Comparison of ENCODE assay signal across 10 cellular contexts in the genomic region with DNA sequence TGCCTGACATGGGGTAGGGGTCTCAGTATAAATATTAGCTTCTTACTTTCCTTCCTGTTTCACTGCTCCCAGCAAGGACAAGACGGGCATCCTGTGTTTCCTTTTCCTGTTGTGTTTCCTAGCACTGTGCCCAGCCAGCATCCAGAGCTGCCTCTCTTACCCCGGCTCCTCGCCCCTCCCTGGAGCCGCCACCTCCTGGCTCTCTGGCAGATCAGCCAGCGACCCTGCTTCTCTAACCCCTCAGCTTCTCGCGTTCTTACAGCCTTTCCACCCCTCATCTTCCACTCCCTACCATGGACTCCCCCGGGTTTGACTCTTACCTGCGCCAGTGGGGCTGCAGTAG. TPM values are rescaled to one million over a fixed set of nuclear protein-coding genes. Genes with fewer than 3 reads are reported as not detected.
A peak's percentile ranks its signal among the peaks of the same experiment; 100 is the strongest.
DNase-seq lines count a peak whose midpoint lies in the region; ATAC-seq, FAIRE-seq and TF ChIP-seq lines count a peak whose summit lies in the region.
"Had no signal": no experiment of that assay in that cellular context is flagged by ENCODE, and none has a peak within 500 bp of the region (broad histone marks: within the 10 kb centered on the region; RNA-seq: fewer than 3 reads in every experiment).

No MANE protein-coding gene starts in this region.

- no peak overlapping the region for H3K4me3 Mint-ChIP-seq in nephron progenitor cell

- no peak for TF ChIP-seq POLR2A in K562 (conservative IDR thresholded peaks at IDR 0.05)

- peaks cover 70% of the 10 kb centered on the region for H3K4me1 Mint-ChIP-seq in nephron progenitor cell

- FAIRE-seq in K562 (lab: Jason Lieb, UNC) = no peak

- no peaks in the 10 kb centered on the region for H3K27me3 ChIP-seq in left ventricle myocardium inferior (ENCODE audit: low read depth)
- H3K27me3 ChIP-seq in K562 (ENCODE audit: control insufficient read depth in 2 of 2, insufficient read depth in 2 of 2, low read length in 2 of 2) = no peaks in the 10 kb centered on the region
- H3K27me3 ChIP-seq: BE2C had no signal

- H3K9ac ChIP-seq in K562 (ENCODE audit: insufficient read depth in 1 of 2, low read depth in 2 of 2, low read length in 2 of 2) = 0 out of 4 replicates have a peak overlapping the region, but pooled peaks of 1 of the 2 experiments have one; percentile 63

- peaks cover 4% of the 10 kb centered on the region for H3K27me3 Mint-ChIP-seq in nephron progenitor cell (ENCODE audit: low read depth, poor library complexity)

- 92% methylated on average over 5 of the region's 9 CpGs for WGBS in K562 (ENCODE audit: insufficient coverage, low coverage, missing lambda C conversion rate)
- WGBS in urinary bladder = 66% methylated on average over 9 of the region's 9 CpGs

- H3K4me1 ChIP-seq in left ventricle myocardium inferior (peaks cover 91% of the 10 kb centered on the region), K562 (replicated peaks in 1 of 2; ENCODE audit: control insufficient read depth in 2 of 2, insufficient read depth in 2 of 2, low read length in 2 of 2) (peaks cover 2 to 48% of the 10 kb centered on the region in 2 experiments), urinary bladder (ENCODE audit: insufficient read depth) (no peaks in the 10 kb centered on the region)

- POLR2A ChIA-PET in K562 (lab: Yijun Ruan, JAX) = interaction anchor here (0.6 to 1.4 kb wide), 4 partner anchors 9 to 32 kb away, joined by 3 to 4 read pairs (median 3); no protein-coding TSS in a partner anchor

- intact Hi-C loops in left ventricle myocardium inferior (cut with micrococcal nuclease) (loop anchor here (5.0 kb wide), 1 partner anchor 35 kb away; no protein-coding TSS in a partner anchor), Right ventricle myocardium inferior (cut with DNase I) (no loop called here), K562 (cut with micrococcal nuclease) (no loop called here)

- H3K79me2 ChIP-seq in K562 (ENCODE audit: control insufficient read depth, insufficient read depth, low read length) = peaks cover 80% of the 10 kb centered on the region

- DNase-seq in left ventricle myocardium inferior (no peak), Right ventricle myocardium inferior (ENCODE audit: missing footprints) (no peak), K562 (ENCODE audit: extremely low read depth in 1 of 4, low spot score in 3 of 4) (no peak), nephron progenitor cell (no peak), NCI-H1105 treated with DMSO at 0.1 percent for 48 hours (lab: John Stamatoyannopoulos, UW) (no peak), NCI-H2196 (lab: John Stamatoyannopoulos, UW; ENCODE audit: unreplicated experiment) (no peak)
- DNase-seq in stimulated activated CD4-positive, alpha-beta T cell treated with anti-CD3 and anti-CD28 coated beads, Interleukin-4, amount 100 ng/mL, for 1 hour = no peak
- DNase-seq: BE2C; stimulated activated CD4-positive, alpha-beta T cell treated with anti-CD3 and anti-CD28 coated beads, Interleukin-4, amount 100 ng/mL, for 24 hours had no signal

- in situ Hi-C loops in K562 (cut with MboI) = no loop called here

- TF ChIP-seq CTCF in left ventricle myocardium inferior (IDR thresholded peaks at IDR 0.05; ENCODE audit: borderline replicate concordance) (no peak), K562 (IDR thresholded peaks at IDR 0.05 in 2 of 3, conservative IDR thresholded peaks at IDR 0.05 in 1 of 3; ENCODE audit: insufficient read depth in 2 of 3, low read depth in 1 of 3, low read length in 3 of 3) (no peak), nephron progenitor cell (IDR thresholded peaks at IDR 0.05) (no peak)

- peaks cover 7% of the 10 kb centered on the region; the same call in 1 of the 2 replicates for H4K20me1 ChIP-seq in K562 (replicated peaks; ENCODE audit: control insufficient read depth, insufficient read depth, low read length)

- peak overlapping the region; percentile 99 for H3K27ac ChIP-seq in left ventricle myocardium inferior (replicated peaks)
- H3K27ac ChIP-seq in K562 (ENCODE audit: extremely low read depth, low read depth, low read length) = no peak overlapping the region
- peak overlapping the region; percentile 4 for H3K27ac ChIP-seq in urinary bladder (ENCODE audit: low read depth)

- no TSS peak for BruUV-seq in K562 (replicated peaks; lab: Mats Ljungman, UMichigan)

- H3K36me3 ChIP-seq in left ventricle myocardium inferior (peaks cover 18% of the 10 kb centered on the region), K562 (ENCODE audit: control insufficient read depth, insufficient read depth, low read length) (peaks cover 92% of the 10 kb centered on the region; the same call in 2 of the 3 replicates), urinary bladder (ENCODE audit: insufficient read depth) (peaks cover 2% of the 10 kb centered on the region)

- ATAC-seq in Right ventricle myocardium inferior = no peak
- ATAC-seq in K562 = no peak

- H2AFZ ChIP-seq in K562 (ENCODE audit: low read depth, low read length) = no peak overlapping the region

- no peak for TF ChIP-seq RAD21 in K562 (CRISPR knock-in tag; conservative IDR thresholded peaks at IDR 0.05 in 1 of 2, IDR thresholded peaks at IDR 0.05 in 1 of 2)

- H3K9me3 Mint-ChIP-seq in nephron progenitor cell = no peaks in the 10 kb centered on the region

- peaks cover 5% of the 10 kb centered on the region for H3K9me1 ChIP-seq in K562 (ENCODE audit: control insufficient read depth, insufficient read depth, low read length)

- TF ChIP-seq EP300 in K562 (IDR thresholded peaks at IDR 0.05; ENCODE audit: low read length) = no peak

- CTCF ChIA-PET in K562 (lab: Yijun Ruan, JAX; ENCODE audit: low intra/inter-chr PET ratio) = no interaction called here

- H3K36me3 Mint-ChIP-seq in nephron progenitor cell (ENCODE audit: low read depth) = peaks cover 17% of the 10 kb centered on the region

- no peak overlapping the region for H3K4me2 ChIP-seq in K562 (ENCODE audit: insufficient read depth, low read length)

- no peaks in the 10 kb centered on the region for H3K9me3 ChIP-seq in left ventricle myocardium inferior (replicated peaks)
- no peaks in the 10 kb centered on the region for H3K9me3 ChIP-seq in K562 (replicated peaks; ENCODE audit: control insufficient read depth, insufficient read depth, low read depth, low read length)
- H3K9me3 ChIP-seq: BE2C had no signal

- H3K4me3 ChIP-seq in left ventricle myocardium inferior (peak overlapping the region; percentile 24), K562 (no peak overlapping the region), urinary bladder (ENCODE audit: low read depth, low read length) (no peak overlapping the region)

- peak overlapping the region; percentile 89 for H3K27ac Mint-ChIP-seq in nephron progenitor cell

RNA-seq across cellular contexts. Expression of a gene that starts 17.8 kb away (rescaled TPM):
- total RNA-seq in left ventricle myocardium inferior = 47.1 TPM
- total RNA-seq in Right ventricle myocardium inferior = 38.8 TPM
- total RNA-seq in K562 (2011; cell fraction: chromatin; rRNA removed; ENCODE audit: low replicate concordance) = 123 and 300 TPM in 2 replicates
- 143 and 147 TPM in 2 replicates for total RNA-seq in K562 (2011; cell fraction: nucleolus; rRNA removed)
- total RNA-seq in K562 (2011; cell fraction: nucleoplasm; rRNA removed) = 123 and 161 TPM in 2 replicates
- 38.4 and 57.4 TPM in 2 replicates for total RNA-seq in K562 (2014; rRNA removed)
- 22.2 and 30.2 TPM in 2 replicates for total RNA-seq in K562 (2014; rRNA removed; fragmentation: Illumina TruSeq; extraction: Trizol)
- 26.7 and 28.2 TPM in 2 replicates for total RNA-seq in K562 (2015; rRNA removed; fragmentation: Illumina TruSeq; extraction: Trizol)
- total RNA-seq in K562 (2021) = 119 and 129 TPM in 2 replicates
- polyA plus RNA-seq in K562 (2011; rRNA removed) = 31.1 and 33.7 TPM in 2 replicates
- 20.6 and 43.9 TPM in 2 replicates for polyA plus RNA-seq in K562 (2011; cell fraction: cytosol; rRNA removed)
- 215 and 430 TPM in 2 replicates for polyA plus RNA-seq in K562 (2011; cell fraction: nucleus; rRNA removed)
- 67.8 and 112 TPM in 2 replicates for polyA plus RNA-seq in K562 (2012)
- polyA plus RNA-seq in K562 (2014; fragmentation: Illumina TruSeq; extraction: Trizol) = 71.9 and 82.7 TPM in 2 replicates
- 1 to 10 TPM; 2.5 to 3.8 TPM for polyA plus RNA-seq in K562 (2014; fragmentation: Nextera tagmentation; extraction: Ambion mirVana)
- polyA plus RNA-seq in K562 (2014; rRNA removed) = 78.0 and 82.7 TPM in 2 replicates
- 8.5 and 12.0 TPM in 2 replicates for polyA minus RNA-seq in K562 (2011; rRNA and poly(A)+ RNA removed)
- polyA minus RNA-seq in K562 (2011; cell fraction: cytosol; rRNA and poly(A)+ RNA removed) = 28.2 and 32.6 TPM in 2 replicates
- 41.2 and 50.1 TPM in 2 replicates for polyA minus RNA-seq in K562 (2011; cell fraction: nucleus; rRNA and poly(A)+ RNA removed)
- total RNA-seq in urinary bladder = 26.8 TPM
- 92.4 TPM for polyA plus RNA-seq in urinary bladder

RNA-seq across cellular contexts. Expression of a gene that starts 28.8 kb away (rescaled TPM):
- total RNA-seq in left ventricle myocardium inferior (25.3 TPM), Right ventricle myocardium inferior (23.2 TPM), K562 (2014; rRNA removed) (16.3 and 25.4 TPM in 2 replicates), K562 (2014; rRNA removed; fragmentation: Illumina TruSeq; extraction: Trizol) (13.1 and 18.3 TPM in 2 replicates), K562 (2015; rRNA removed; fragmentation: Illumina TruSeq; extraction: Trizol) (16.1 and 16.2 TPM in 2 replicates), K562 (2021) (37.5 and 41.9 TPM in 2 replicates), urinary bladder (8.6 TPM)
- total RNA-seq in K562 (2011; cell fraction: chromatin; rRNA removed; ENCODE audit: low replicate concordance) = 18.5 and 36.8 TPM in 2 replicates
- 31.2 and 31.5 TPM in 2 replicates for total RNA-seq in K562 (2011; cell fraction: nucleolus; rRNA removed)
- 45.5 and 69.2 TPM in 2 replicates for total RNA-seq in K562 (2011; cell fraction: nucleoplasm; rRNA removed)
- polyA plus RNA-seq in K562 (2011; rRNA removed) (10.7 and 15.7 TPM in 2 replicates), K562 (2014; fragmentation: Illumina TruSeq; extraction: Trizol) (28.6 and 30.4 TPM in 2 replicates), K562 (2014; fragmentation: Nextera tagmentation; extraction: Ambion mirVana) (10 to 100 TPM; 23.5 to 26.9 TPM), K562 (2014; rRNA removed) (18.7 and 23.6 TPM in 2 replicates), urinary bladder (31.1 TPM)
- 16.7 and 26.0 TPM in 2 replicates for polyA plus RNA-seq in K562 (2011; cell fraction: cytosol; rRNA removed)
- polyA plus RNA-seq in K562 (2011; cell fraction: nucleus; rRNA removed) = 25.7 and 35.1 TPM in 2 replicates
- polyA plus RNA-seq in K562 (2012) = 22.2 and 44.4 TPM in 2 replicates
- 7.6 and 8.9 TPM in 2 replicates for polyA minus RNA-seq in K562 (2011; rRNA and poly(A)+ RNA removed)
- 14.8 and 17.6 TPM in 2 replicates for polyA minus RNA-seq in K562 (2011; cell fraction: cytosol; rRNA and poly(A)+ RNA removed)
- polyA minus RNA-seq in K562 (2011; cell fraction: nucleus; rRNA and poly(A)+ RNA removed) = 6.9 and 11.6 TPM in 2 replicates

RNA-seq across cellular contexts. Expression of a gene that starts 43.2 kb away (rescaled TPM):
- total RNA-seq in left ventricle myocardium inferior (34.8 TPM), Right ventricle myocardium inferior (37.3 TPM), K562 (2014; rRNA removed) (0.45 and 0.78 TPM in 2 replicates), K562 (2014; rRNA removed; fragmentation: Illumina TruSeq; extraction: Trizol) (0.15 and 0.16 TPM in 2 replicates), K562 (2015; rRNA removed; fragmentation: Illumina TruSeq; extraction: Trizol) (0.15 and 0.33 TPM in 2 replicates), K562 (2021) (0.78 and 1.3 TPM in 2 replicates), urinary bladder (17.2 TPM)
- 1.5 and 4.3 TPM in 2 replicates for total RNA-seq in K562 (2011; cell fraction: chromatin; rRNA removed; ENCODE audit: low replicate concordance)
- total RNA-seq in K562 (2011; cell fraction: nucleolus; rRNA removed) = 2.2 and 2.3 TPM in 2 replicates
- total RNA-seq in K562 (2011; cell fraction: nucleoplasm; rRNA removed) = 1.7 and 2.3 TPM in 2 replicates
- polyA plus RNA-seq in K562 (2011; rRNA removed) (0.38 and 0.61 TPM in 2 replicates), K562 (2014; fragmentation: Illumina TruSeq; extraction: Trizol) (0.37 and 0.43 TPM in 2 replicates), K562 (2014; fragmentation: Nextera tagmentation; extraction: Ambion mirVana) (under 1 TPM in 1 of 2 experiments, not detected in 1; 0.03 TPM), K562 (2014; rRNA removed) (0.44 and 1.1 TPM in 2 replicates), urinary bladder (38.7 TPM)
- polyA plus RNA-seq in K562 (2011; cell fraction: cytosol; rRNA removed) = 0.49 and 0.50 TPM in 2 replicates
- 2.9 and 5.0 TPM in 2 replicates for polyA plus RNA-seq in K562 (2011; cell fraction: nucleus; rRNA removed)
- 0.76 and 2.1 TPM in 2 replicates for polyA plus RNA-seq in K562 (2012)
- 0.60 and 0.78 TPM in 2 replicates for polyA minus RNA-seq in K562 (2011; rRNA and poly(A)+ RNA removed)
- not detected in 2 replicates for polyA minus RNA-seq in K562 (2011; cell fraction: cytosol; rRNA and poly(A)+ RNA removed)
- polyA minus RNA-seq in K562 (2011; cell fraction: nucleus; rRNA and poly(A)+ RNA removed) = 1.3 and 3.3 TPM in 2 replicates
